15 cellular contexts compared by ENCODE assay signal in the genomic region with DNA sequence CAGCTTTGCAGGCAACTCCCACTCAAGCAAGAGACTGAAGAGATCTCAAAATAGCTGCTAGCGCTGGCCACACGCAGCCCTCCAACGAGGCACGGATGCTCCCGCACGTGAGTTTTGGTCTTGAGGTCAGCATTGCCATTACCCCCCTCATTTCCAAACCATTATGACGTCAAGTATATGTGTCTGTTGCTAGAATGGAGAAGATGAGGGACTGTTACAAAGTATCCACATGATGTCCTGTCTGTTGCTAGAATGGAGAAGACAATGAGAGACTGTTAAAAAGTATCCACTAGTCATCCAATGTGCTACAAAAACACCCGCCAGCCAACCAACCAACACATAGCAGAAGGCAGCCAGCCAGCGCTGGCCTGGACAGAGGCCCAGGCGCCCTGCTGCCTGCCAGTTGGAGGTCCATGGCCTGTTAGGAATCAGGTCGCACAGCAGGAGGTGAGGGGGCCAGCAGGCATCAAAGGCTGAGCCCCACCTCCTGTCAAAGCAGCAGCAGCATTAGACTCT. TPM values are rescaled to one million over a fixed set of nuclear protein-coding genes. Genes with fewer than 3 reads are reported as not detected.
DNase-seq lines count a peak whose midpoint lies in the region; ATAC-seq and TF ChIP-seq lines count a peak whose summit lies in the region.
"Had no signal": no experiment of that assay in that cellular context is flagged by ENCODE, and none has a peak within 500 bp of the region (broad histone marks: within the 10 kb centered on the region; RNA-seq: fewer than 3 reads in every experiment).

No MANE protein-coding gene starts in this region.

- no peaks in the 10 kb centered on the region for H3K9me3 Mint-ChIP-seq in endothelial cell (ENCODE audit: unreplicated experiment)
- H3K9me3 Mint-ChIP-seq: activated naive CD4-positive, alpha-beta T cell treated with anti-CD3 and anti-CD28 coated beads, Interleukin-2, amount 50 U/mL, for 24 hours; T-helper 2 cell treated with Interferon-gamma antibody and Interleukin-4, amounts not matched to agents 5 μg/mL and 100 μg/mL, for 36 hours had no signal

- H3K36me3 ChIP-seq in MG63: peaks cover 4% of the 10 kb centered on the region
- H3K36me3 ChIP-seq in BE2C: peaks cover 14% of the 10 kb centered on the region

- H3K36me3 Mint-ChIP-seq in endothelial cell (ENCODE audit: low read depth, unreplicated experiment): peaks cover 28% of the 10 kb centered on the region

- H3K27ac Mint-ChIP-seq in endothelial cell (ENCODE audit: unreplicated experiment): no peak overlapping the region
- H3K27ac Mint-ChIP-seq: activated CD8-positive, alpha-beta T cell treated with anti-CD3 and anti-CD28 coated beads, Interleukin-2, amount 10 ng/mL, durations not matched to agents 7 days and 5 days; activated naive CD4-positive, alpha-beta T cell treated with anti-CD3 and anti-CD28 coated beads, Interleukin-2, amount 50 U/mL, for 24 hours; T-helper 2 cell treated with Interferon-gamma antibody and Interleukin-4, amounts not matched to agents 5 μg/mL and 100 μg/mL, for 36 hours had no signal

- peaks cover 3% of the 10 kb centered on the region for H3K27me3 Mint-ChIP-seq in endothelial cell (ENCODE audit: unreplicated experiment)
- H3K27me3 Mint-ChIP-seq: activated naive CD4-positive, alpha-beta T cell treated with anti-CD3 and anti-CD28 coated beads, Interleukin-2, amount 50 U/mL, for 24 hours had no signal

- H3K4me3 Mint-ChIP-seq in endothelial cell (ENCODE audit: unreplicated experiment): peak overlapping the region; percentile 0
- H3K4me3 Mint-ChIP-seq: activated CD8-positive, alpha-beta T cell treated with anti-CD3 and anti-CD28 coated beads, Interleukin-2, amount 10 ng/mL, durations not matched to agents 7 days and 5 days; activated naive CD4-positive, alpha-beta T cell treated with anti-CD3 and anti-CD28 coated beads, Interleukin-2, amount 50 U/mL, for 24 hours; T-helper 2 cell treated with Interferon-gamma antibody and Interleukin-4, amounts not matched to agents 5 μg/mL and 100 μg/mL, for 36 hours had no signal

- peaks cover 3% of the 10 kb centered on the region; the same call in 1 of the 2 replicates for H3K4me1 ChIP-seq in BE2C

- no peak overlapping the region for H3K4me3 ChIP-seq in AG09309 (ENCODE audit: control insufficient read depth, low read depth, low read length)
- H3K4me3 ChIP-seq in MG63: no peak overlapping the region
- no peak overlapping the region for H3K4me3 ChIP-seq in BE2C (ENCODE audit: low read depth, low read length)
- H3K4me3 ChIP-seq: coronary artery had no signal

- no peaks in the 10 kb centered on the region for H3K4me1 Mint-ChIP-seq in endothelial cell (ENCODE audit: unreplicated experiment)

- H3K27me3 ChIP-seq in MG63 (no peaks in the 10 kb centered on the region), BE2C (no peaks in the 10 kb centered on the region)

- no peaks in the 10 kb centered on the region for H3K9me3 ChIP-seq in MG63
- no peaks in the 10 kb centered on the region for H3K9me3 ChIP-seq in BE2C

- DNase-seq in AG09309 (ENCODE audit: low read depth): peak; percentile 13
- DNase-seq in MG63: peak; percentile 76
- no peak for DNase-seq in endothelial cell (ENCODE audit: low spot score)
- peak; percentile 92 for DNase-seq in medulla oblongata (ENCODE audit: extremely low spot score)
- DNase-seq in ACHN: no peak
- no peak for DNase-seq in OCI-M2 (lab: John Stamatoyannopoulos, UW; ENCODE audit: unreplicated experiment)
- DNase-seq in BE2C: no peak
- DNase-seq: activated CD8-positive, alpha-beta T cell treated with anti-CD3 and anti-CD28 coated beads, Interleukin-2, amount 10 ng/mL, durations not matched to agents 7 days and 5 days; EL; H7; left colon had no signal

- in situ Hi-C loops in ACHN (cut with HindIII; ENCODE audit: low pct_ligation_motif_present, low pct_unique_long_range_greater_than_20kb, low sequenced_read_pairs): no loop called here

- no peak for ATAC-seq in HG03139 (IDR thresholded peaks at IDR 0.05; ENCODE audit: unreplicated experiment)
- ATAC-seq: activated CD8-positive, alpha-beta T cell treated with anti-CD3 and anti-CD28 coated beads, Interleukin-2, amount 10 ng/mL, durations not matched to agents 7 days and 5 days; left colon had no signal

- TF ChIP-seq CTCF in AG09309 (IDR thresholded peaks at IDR 0.05; ENCODE audit: control insufficient read depth, insufficient read depth, low read depth, low read length, missing control alignments) (no peak), endothelial cell (IDR thresholded peaks at IDR 0.05; ENCODE audit: unreplicated experiment) (no peak), BE2C (IDR thresholded peaks at IDR 0.05; ENCODE audit: low read depth, low read length) (no peak)

RNA-seq across cellular contexts. Expression of a gene that starts 24.8 kb away (rescaled TPM):
- 21.4 and 24.6 TPM in 2 replicates for total RNA-seq in MG63 (2014; rRNA removed; shearing (Covaris generic); ENCODE audit: low replicate concordance)
- 43.4 TPM for total RNA-seq in endothelial cell (ENCODE audit: unreplicated experiment)
- 72.7 TPM for polyA plus RNA-seq in BE2C (2012; ENCODE audit: insufficient read depth, insufficient read length, low read depth)

Comparison
In these comparisons a context has a peak if more than half of its experiments do, and no peak if none do; other contexts are left out.
1. DNase-seq: peak in AG09309 (single experiment), MG63 (single experiment) and medulla oblongata (single experiment); none in endothelial cell (single experiment), ACHN (single experiment), OCI-M2 (single experiment) and BE2C (single experiment).